In genomic region chr6:129709909-129710721, GRCh38 we compare ENCODE assay signal across 7 cellular contexts. TPM values are rescaled to one million over a fixed set of nuclear protein-coding genes. Genes with fewer than 3 reads are reported as not detected.
DNase-seq lines count a peak whose midpoint lies in the region; ATAC-seq, FAIRE-seq and TF ChIP-seq lines count a peak whose summit lies in the region.

TSS of gene ARHGAP18 (minus strand) at chr6:129710177. CDS start at chr6:129710136, 41 bp downstream.

- TF ChIP-seq CTCF in VCaP (conservative IDR thresholded peaks at IDR 0.05): no peak
- TF ChIP-seq CTCF in bronchial epithelial cell (IDR thresholded peaks at IDR 0.05; ENCODE audit: insufficient read depth, low read length, severe bottlenecking): no peak
- TF ChIP-seq CTCF in spleen (IDR thresholded peaks at IDR 0.05 in 8 of 11, conservative IDR thresholded peaks at IDR 0.05 in 3 of 11): no peak

- H3K9me3 Mint-ChIP-seq in immature natural killer cell: no peaks in the 10 kb centered on the region

- ATAC-seq in GM18498 (IDR thresholded peaks at IDR 0.05; ENCODE audit: unreplicated experiment): peak; percentile 98
- peak; percentile 96 for ATAC-seq in HG02678 (IDR thresholded peaks at IDR 0.05; ENCODE audit: unreplicated experiment)

- H3K36me3 ChIP-seq in bronchial epithelial cell (ENCODE audit: control insufficient read depth, insufficient read depth, low read length) (no peaks in the 10 kb centered on the region), spleen (peaks cover 0 to 7% (median 0%) of the 10 kb centered on the region in 6 donors)

- H3K27me3 ChIP-seq in bronchial epithelial cell (ENCODE audit: control insufficient read depth, insufficient read depth, low read length) (no peaks in the 10 kb centered on the region), spleen (replicated peaks in 1 of 7) (no peaks in the 10 kb centered on the region)

- H3K27ac ChIP-seq in VCaP: peak within 1 kb of the TSS; percentile 72
- H3K27ac ChIP-seq in spleen: peak within 1 kb of the TSS; percentile 19 to 88 (median 82)

- DNase-seq in NCI-H146 treated with DMSO at 0.1 percent for 48 hours (lab: John Stamatoyannopoulos, UW; ENCODE audit: unreplicated experiment) (peak; percentile 98), bronchial epithelial cell (ENCODE audit: low read depth) (peak; percentile 89), immature natural killer cell (peak; percentile 76 to 79 (median 78)), spleen (peak; percentile 95)

- peak in 1 of 3 donors; percentile 54 for TF ChIP-seq POLR2A in spleen (IDR thresholded peaks at IDR 0.05)

- intact Hi-C loops in spleen (cut with DNase I; ENCODE audit: low total_unique reads): no loop called here

- no peaks in the 10 kb centered on the region for H3K9me3 ChIP-seq in spleen

- no peak for FAIRE-seq in bronchial epithelial cell (lab: Jason Lieb, UNC)

- H3K27ac Mint-ChIP-seq in immature natural killer cell: peak within 1 kb of the TSS; percentile 88 to 96 (median 94)

- H3K4me3 ChIP-seq in bronchial epithelial cell (ENCODE audit: low read depth, low read length) (peak within 1 kb of the TSS; percentile 56), spleen (peak within 1 kb of the TSS; percentile 27 to 74 (median 58))

- H3K4me1 ChIP-seq in spleen: peaks cover 10 to 54% (median 34%) of the 10 kb centered on the region in 6 donors

- peak within 1 kb of the TSS; percentile 94 to 100 (median 99) for H3K4me3 Mint-ChIP-seq in immature natural killer cell

- 10 to 15% (median 11%) methylated on average over 26 to 28 of the region's 28 CpGs for WGBS in spleen, 5 donors

- no peaks in the 10 kb centered on the region for H3K27me3 Mint-ChIP-seq in immature natural killer cell (ENCODE audit: low read depth in 3 of 3)

- H3K36me3 Mint-ChIP-seq in immature natural killer cell: peaks cover 0 to 3% (median 1%) of the 10 kb centered on the region in 3 donors

- peaks cover 49 to 62% of the 10 kb centered on the region in 2 donors for H3K4me1 Mint-ChIP-seq in immature natural killer cell

RNA-seq across cellular contexts. Expression of gene ARHGAP18, which starts in this region (rescaled TPM):
- total RNA-seq in bronchial epithelial cell: 3.1 and 4.5 TPM in 2 replicates
- polyA plus RNA-seq in immature natural killer cell: 1 to 10 TPM; 4.2 to 9.9 (median 6.7) TPM
- total RNA-seq in spleen: 10 to 100 TPM; 13.0 to 18.7 (median 16.1) TPM
- polyA plus RNA-seq in spleen: 1 to 10 TPM; 4.6 to 5.6 (median 5.0) TPM

Comparison
In these comparisons a context has a peak if more than half of its experiments do, and no peak if none do; other contexts are left out.
1. Peak in every context shown above with its lines: DNase-seq, ATAC-seq, H3K4me3 ChIP-seq and H3K27ac ChIP-seq.